33 cellular contexts compared by ENCODE assay signal in genomic region chr12:21428241-21428640, GRCh38. TPM values are rescaled to one million over a fixed set of nuclear protein-coding genes. Genes with fewer than 3 reads are reported as not detected.
DNase-seq lines count a peak whose midpoint lies in the region; ATAC-seq lines count a peak whose summit lies in the region.
"Had no signal": no experiment of that assay in that cellular context is flagged by ENCODE, and none has a peak within 500 bp of the region (broad histone marks: within the 10 kb centered on the region; RNA-seq: fewer than 3 reads in every experiment).

No MANE protein-coding gene starts in this region.

- ATAC-seq in GM21526 (IDR thresholded peaks at IDR 0.05; ENCODE audit: low FRiP score, unreplicated experiment), result no peak
- no peak for ATAC-seq in HG02840 (IDR thresholded peaks at IDR 0.05; ENCODE audit: low FRiP score, unreplicated experiment)
- ATAC-seq: activated CD8-positive, alpha-beta memory T cell treated with anti-CD3 and anti-CD28 coated beads, Interleukin-2, amount 10 ng/mL, durations not matched to agents 7 days and 5 days; activated T-cell treated with anti-CD3 and anti-CD28 coated beads, Interleukin-2, amount 50 U/mL, for 72 hours; naive thymus-derived CD4-positive, alpha-beta T cell; stimulated activated memory B cell treated with anti-CD40 and anti-IgM and Interleukin-4, amounts not matched to agents 10 μg/mL and 1 μg/mL and 100 μg/mL, for 72 hours had no signal

- H3K27ac Mint-ChIP-seq in activated naive CD4-positive, alpha-beta T cell treated with anti-CD3 and anti-CD28 coated beads, Interleukin-2, amount 10 ng/mL, durations not matched to agents 7 days and 5 days, result no peak overlapping the region
- H3K27ac Mint-ChIP-seq: activated CD4-positive, alpha-beta T cell treated with anti-CD3 and anti-CD28 coated beads, Interleukin-2, amount 10 ng/mL, durations not matched to agents 7 days and 5 days; activated CD8-positive, alpha-beta memory T cell treated with anti-CD3 and anti-CD28 coated beads, Interleukin-2, amount 10 ng/mL, durations not matched to agents 7 days and 5 days; activated T-cell treated with anti-CD3 and anti-CD28 coated beads, Interleukin-2, amount 50 U/mL, for 72 hours; CD8-positive, alpha-beta memory T cell; naive thymus-derived CD4-positive, alpha-beta T cell; stimulated activated memory B cell treated with anti-CD40 and anti-IgM and Interleukin-4, amounts not matched to agents 10 μg/mL and 1 μg/mL and 100 μg/mL, for 72 hours had no signal

- peaks cover 9% of the 10 kb centered on the region for H3K27me3 Mint-ChIP-seq in activated naive CD4-positive, alpha-beta T cell treated with anti-CD3 and anti-CD28 coated beads, Interleukin-2, amount 10 ng/mL, durations not matched to agents 7 days and 5 days
- H3K27me3 Mint-ChIP-seq: activated CD8-positive, alpha-beta memory T cell treated with anti-CD3 and anti-CD28 coated beads, Interleukin-2, amount 10 ng/mL, durations not matched to agents 7 days and 5 days; CD8-positive, alpha-beta memory T cell had no signal

- H3K36me3 ChIP-seq in MG63, result no peaks in the 10 kb centered on the region
- H3K36me3 ChIP-seq: suprapubic skin, WERI-Rb-1 had no signal

- H3K9me3 ChIP-seq in MG63, result no peaks in the 10 kb centered on the region
- H3K9me3 ChIP-seq: suprapubic skin had no signal

- H3K9me3 Mint-ChIP-seq in activated naive CD4-positive, alpha-beta T cell treated with anti-CD3 and anti-CD28 coated beads, Interleukin-2, amount 10 ng/mL, durations not matched to agents 7 days and 5 days, result no peaks in the 10 kb centered on the region
- H3K9me3 Mint-ChIP-seq: activated T-cell treated with anti-CD3 and anti-CD28 coated beads, Interleukin-2, amount 50 U/mL, for 72 hours; CD8-positive, alpha-beta memory T cell; stimulated activated memory B cell treated with anti-CD40 and anti-IgM and Interleukin-4, amounts not matched to agents 10 μg/mL and 1 μg/mL and 100 μg/mL, for 72 hours had no signal

- no peak overlapping the region for H3K4me3 Mint-ChIP-seq in activated naive CD4-positive, alpha-beta T cell treated with anti-CD3 and anti-CD28 coated beads, Interleukin-2, amount 10 ng/mL, durations not matched to agents 7 days and 5 days
- H3K4me3 Mint-ChIP-seq: activated CD4-positive, alpha-beta T cell treated with anti-CD3 and anti-CD28 coated beads, Interleukin-2, amount 10 ng/mL, durations not matched to agents 7 days and 5 days; activated CD8-positive, alpha-beta memory T cell treated with anti-CD3 and anti-CD28 coated beads, Interleukin-2, amount 10 ng/mL, durations not matched to agents 7 days and 5 days; activated T-cell treated with anti-CD3 and anti-CD28 coated beads, Interleukin-2, amount 50 U/mL, for 72 hours; CD8-positive, alpha-beta memory T cell; naive thymus-derived CD4-positive, alpha-beta T cell; stimulated activated memory B cell treated with anti-CD40 and anti-IgM and Interleukin-4, amounts not matched to agents 10 μg/mL and 1 μg/mL and 100 μg/mL, for 72 hours had no signal

- H3K4me1 Mint-ChIP-seq in activated naive CD4-positive, alpha-beta T cell treated with anti-CD3 and anti-CD28 coated beads, Interleukin-2, amount 10 ng/mL, durations not matched to agents 7 days and 5 days, result no peaks in the 10 kb centered on the region
- H3K4me1 Mint-ChIP-seq: activated CD4-positive, alpha-beta T cell treated with anti-CD3 and anti-CD28 coated beads, Interleukin-2, amount 10 ng/mL, durations not matched to agents 7 days and 5 days; activated CD8-positive, alpha-beta memory T cell treated with anti-CD3 and anti-CD28 coated beads, Interleukin-2, amount 10 ng/mL, durations not matched to agents 7 days and 5 days; CD8-positive, alpha-beta memory T cell; stimulated activated memory B cell treated with anti-CD40 and anti-IgM and Interleukin-4, amounts not matched to agents 10 μg/mL and 1 μg/mL and 100 μg/mL, for 72 hours had no signal

- H3K36me3 Mint-ChIP-seq in activated naive CD4-positive, alpha-beta T cell treated with anti-CD3 and anti-CD28 coated beads, Interleukin-2, amount 10 ng/mL, durations not matched to agents 7 days and 5 days, result no peaks in the 10 kb centered on the region
- H3K36me3 Mint-ChIP-seq: activated CD8-positive, alpha-beta memory T cell treated with anti-CD3 and anti-CD28 coated beads, Interleukin-2, amount 10 ng/mL, durations not matched to agents 7 days and 5 days; naive thymus-derived CD4-positive, alpha-beta T cell; stimulated activated memory B cell treated with anti-CD40 and anti-IgM and Interleukin-4, amounts not matched to agents 10 μg/mL and 1 μg/mL and 100 μg/mL, for 72 hours had no signal

- CTCF ChIA-PET in activated naive CD4-positive, alpha-beta T cell treated with anti-CD3 and anti-CD28 coated beads, Interleukin-2, amount 10 ng/mL, durations not matched to agents 7 days and 5 days (lab: Charles Lee), result no interaction called here

- no peaks in the 10 kb centered on the region; the same call in 1 of the 2 replicates for H3K27me3 ChIP-seq in MG63

- H3K4me3 ChIP-seq in MG63, result no peak overlapping the region
- H3K4me3 ChIP-seq: suprapubic skin had no signal

- DNase-seq in AG08396 (ENCODE audit: low spot score) (peak; percentile 16), M059J (ENCODE audit: low read depth) (peak; percentile 34), dedifferentiated amniotic fluid mesenchymal stem cell (ENCODE audit: extremely low spot score) (peak; percentile 21), kidney tubule cell (ENCODE audit: low spot score) (peak; percentile 50), MG63 (no peak)
- DNase-seq in activated naive CD4-positive, alpha-beta T cell treated with anti-CD3 and anti-CD28 coated beads, Interleukin-2, amount 10 ng/mL, durations not matched to agents 7 days and 5 days, result no peak
- DNase-seq: 8988T; activated CD4-positive, alpha-beta T cell treated with anti-CD3 and anti-CD28 coated beads, Interleukin-2, amount 10 ng/mL, durations not matched to agents 7 days and 5 days; activated CD8-positive, alpha-beta memory T cell treated with anti-CD3 and anti-CD28 coated beads, Interleukin-2, amount 10 ng/mL, durations not matched to agents 7 days and 5 days; activated naive CD4-positive, alpha-beta T cell treated with anti-CD3 and anti-CD28 coated beads, Interleukin-2, amount 50 U/mL, for 16 hours; activated T-cell treated with anti-CD3 and anti-CD28 coated beads, Interleukin-2, amount 50 U/mL, for 72 hours; CD8-positive, alpha-beta memory T cell; cerebellar nuclear complex; DMS153; effector CD4-positive, alpha-beta T cell; GF-D8; Karpas-422; mesendoderm; naive thymus-derived CD4-positive, alpha-beta T cell; NCI-H1048; NCI-H1694 treated with DMSO at 0.1 percent for 48 hours; RPMI8226; stimulated activated CD4-positive, alpha-beta T cell treated with anti-CD3 and anti-CD28 coated beads, Interleukin-4, amount 100 ng/mL, for 1 hour; WERI-Rb-1 had no signal

RNA-seq across cellular contexts. Expression of gene PYROXD1, which starts 9.2 kb away (rescaled TPM):
- total RNA-seq in M059J (2014; rRNA removed; shearing (Covaris generic)), result 0.94 and 2.3 TPM in 2 replicates
- total RNA-seq in MG63 (2014; rRNA removed; shearing (Covaris generic); ENCODE audit: low replicate concordance), result 8.1 and 38.1 TPM in 2 replicates

RNA-seq across cellular contexts. Expression of gene IAPP, which starts 55.5 kb away (rescaled TPM):
- total RNA-seq in M059J (2014; rRNA removed; shearing (Covaris generic)), result not detected in 2 replicates
- not detected in 2 replicates for total RNA-seq in MG63 (2014; rRNA removed; shearing (Covaris generic); ENCODE audit: low replicate concordance)
- total RNA-seq: activated CD4-positive, alpha-beta T cell treated with anti-CD3 and anti-CD28 coated beads, Interleukin-2, amount 10 ng/mL, durations not matched to agents 7 days and 5 days; activated CD8-positive, alpha-beta memory T cell treated with anti-CD3 and anti-CD28 coated beads, Interleukin-2, amount 10 ng/mL, durations not matched to agents 7 days and 5 days; activated T-cell treated with anti-CD3 and anti-CD28 coated beads, Interleukin-2, amount 50 U/mL, for 72 hours; CD8-positive, alpha-beta memory T cell; epithelial cell of proximal tubule; kidney epithelial cell; naive thymus-derived CD4-positive, alpha-beta T cell; omental fat pad; renal cortical epithelial cell; suprapubic skin; urinary bladder had no signal

Comparison
In these comparisons a context has a peak if more than half of its experiments do, and no peak if none do; other contexts are left out.
1. DNase-seq: peak in AG08396 (single experiment), M059J (single experiment), dedifferentiated amniotic fluid mesenchymal stem cell (single experiment) and kidney tubule cell (single experiment); none in MG63 (single experiment) and activated naive CD4-positive, alpha-beta T cell treated with anti-CD3 and anti-CD28 coated beads, Interleukin-2, amount 10 ng/mL, durations not matched to agents 7 days and 5 days (single experiment).